Comparison of ENCODE assay signal across 10 cellular contexts in the genomic region with DNA sequence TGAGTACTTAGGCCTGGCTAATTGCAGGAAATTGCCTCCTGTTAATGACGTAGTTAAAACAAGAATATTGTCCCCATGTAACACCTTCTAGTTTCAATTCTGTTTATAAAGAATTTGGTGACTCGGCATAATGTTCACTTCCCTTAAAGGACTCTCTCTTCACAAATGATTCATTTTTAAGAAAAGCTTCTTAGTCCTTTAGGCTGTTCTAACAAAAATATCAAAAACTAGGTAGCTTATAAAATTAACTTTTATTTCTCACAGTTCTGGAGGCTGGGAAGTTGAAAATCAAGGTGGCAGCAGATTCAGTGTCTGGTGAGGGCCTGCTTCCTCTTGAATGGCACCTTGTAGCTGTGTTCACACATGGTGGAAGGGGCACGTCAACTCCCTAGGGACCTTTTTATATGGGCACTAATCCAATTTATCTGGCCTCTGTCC. TPM values are rescaled to one million over a fixed set of nuclear protein-coding genes. Genes with fewer than 3 reads are reported as not detected.
DNase-seq lines count a peak whose midpoint lies in the region; ATAC-seq lines count a peak whose summit lies in the region.
"Had no signal": no experiment of that assay in that cellular context is flagged by ENCODE, and none has a peak within 500 bp of the region (broad histone marks: within the 10 kb centered on the region; RNA-seq: fewer than 3 reads in every experiment).

No MANE protein-coding gene starts in this region.

- peak overlapping the region; percentile 9 for H3K27ac Mint-ChIP-seq in activated T-cell treated with anti-CD3 and anti-CD28 coated beads, Interleukin-2, amount 50 U/mL, for 24 hours
- H3K27ac Mint-ChIP-seq in stimulated activated naive B cell treated with anti-CD40 and anti-IgM and Interleukin-4, amounts not matched to agents 10 μg/mL and 1 μg/mL and 100 μg/mL, for 72 hours = no peak overlapping the region

- H3K18ac ChIP-seq in mesendoderm (ENCODE audit: low read length) = no peak overlapping the region

- no peak overlapping the region for H2AK5ac ChIP-seq in mesendoderm (ENCODE audit: low read length)

- no peak overlapping the region for H4K8ac ChIP-seq in mesendoderm (ENCODE audit: low read depth, low read length)

- peaks cover 20% of the 10 kb centered on the region for H3K4me1 Mint-ChIP-seq in activated T-cell treated with anti-CD3 and anti-CD28 coated beads, Interleukin-2, amount 50 U/mL, for 24 hours (ENCODE audit: low read depth)
- peaks cover 0 to 1% of the 10 kb centered on the region in 2 donors for H3K4me1 Mint-ChIP-seq in stimulated activated naive B cell treated with anti-CD40 and anti-IgM and Interleukin-4, amounts not matched to agents 10 μg/mL and 1 μg/mL and 100 μg/mL, for 72 hours

- no peak overlapping the region for H3K4me2 ChIP-seq in mesendoderm (ENCODE audit: low read length)

- no peak for DNase-seq in activated T-cell treated with anti-CD3 and anti-CD28 coated beads, Interleukin-2, amount 50 U/mL, for 24 hours
- no peak for DNase-seq in activated T-cell treated with anti-CD3 and anti-CD28 coated beads, Interleukin-2, amount 50 U/mL, for 1 hour
- DNase-seq in stimulated activated naive B cell treated with anti-CD40 and anti-IgM and Interleukin-4, amounts not matched to agents 10 μg/mL and 1 μg/mL and 100 μg/mL, for 72 hours = no peak
- no peak for DNase-seq in stimulated activated CD4-positive, alpha-beta T cell treated with anti-CD3 and anti-CD28 coated beads, Interleukin-2, amount 100 ng/mL, for 48 hours
- DNase-seq in activated CD8-positive, alpha-beta memory T cell treated with anti-CD3 and anti-CD28 coated beads, Interleukin-2, amount 50 U/mL, for 4 hours = no peak
- no peak for DNase-seq in mesendoderm

- H3K4ac ChIP-seq in mesendoderm (ENCODE audit: low read depth, low read length) = no peak overlapping the region

- H3K27ac ChIP-seq in mesendoderm (ENCODE audit: low read depth, low read length) = no peak overlapping the region
- H3K27ac ChIP-seq: coronary artery had no signal

- no peaks in the 10 kb centered on the region for H3K36me3 ChIP-seq in mesendoderm (ENCODE audit: control insufficient read depth, insufficient read depth, low read length)

- no peak overlapping the region for H2BK15ac ChIP-seq in mesendoderm (replicated peaks; ENCODE audit: low read depth)

- no peak overlapping the region for H4K5ac ChIP-seq in mesendoderm (ENCODE audit: low read length)

- WGBS in mesendoderm (ENCODE audit: extremely low coverage, insufficient coverage, low lambda C conversion rate) = no CpG with 5 or more reads among the region's 3 CpGs

- H3K79me2 ChIP-seq in mesendoderm (ENCODE audit: control insufficient read depth, insufficient read depth, low read length) = no peaks in the 10 kb centered on the region

- H3K9me3 Mint-ChIP-seq in activated T-cell treated with anti-CD3 and anti-CD28 coated beads, Interleukin-2, amount 50 U/mL, for 24 hours = no peaks in the 10 kb centered on the region
- H3K9me3 Mint-ChIP-seq in stimulated activated naive B cell treated with anti-CD40 and anti-IgM and Interleukin-4, amounts not matched to agents 10 μg/mL and 1 μg/mL and 100 μg/mL, for 72 hours = no peaks in the 10 kb centered on the region

- no peak overlapping the region for H3K4me3 ChIP-seq in mesendoderm (ENCODE audit: low read length)
- H3K4me3 ChIP-seq: coronary artery had no signal

- H3K4me1 ChIP-seq in mesendoderm (ENCODE audit: control insufficient read depth, low read depth, low read length) = no peaks in the 10 kb centered on the region

- H2BK120ac ChIP-seq in mesendoderm (ENCODE audit: low read depth, low read length) = no peak overlapping the region

- H3K27me3 Mint-ChIP-seq in activated T-cell treated with anti-CD3 and anti-CD28 coated beads, Interleukin-2, amount 50 U/mL, for 24 hours = peaks cover 21% of the 10 kb centered on the region
- peaks cover under 1 to 4% of the 10 kb centered on the region in 2 donors for H3K27me3 Mint-ChIP-seq in stimulated activated naive B cell treated with anti-CD40 and anti-IgM and Interleukin-4, amounts not matched to agents 10 μg/mL and 1 μg/mL and 100 μg/mL, for 72 hours

- no peaks in the 10 kb centered on the region for H3K27me3 ChIP-seq in mesendoderm (ENCODE audit: insufficient read depth, low read length, poor library complexity)

- no peak overlapping the region for H2BK5ac ChIP-seq in mesendoderm (ENCODE audit: low read length)

- peak; percentile 70 for ATAC-seq in HG02759 (IDR thresholded peaks at IDR 0.05; ENCODE audit: unreplicated experiment)
- peak; percentile 82 for ATAC-seq in HG03575 (IDR thresholded peaks at IDR 0.05; ENCODE audit: extremely low read depth, insufficient number of reproducible peaks, low FRiP score, unreplicated experiment)
- peak; percentile 90 to 94 for ATAC-seq in stimulated activated naive B cell treated with anti-CD40 and anti-IgM and Interleukin-4, amounts not matched to agents 10 μg/mL and 1 μg/mL and 100 μg/mL, for 72 hours (replicated peaks)

- H3K23ac ChIP-seq in mesendoderm (ENCODE audit: low read length) = no peak overlapping the region

- no peak overlapping the region for H3K56ac ChIP-seq in mesendoderm (ENCODE audit: low read length)

- H3K9ac ChIP-seq in mesendoderm (ENCODE audit: low read length) = no peak overlapping the region

- no peaks in the 10 kb centered on the region for H3K79me1 ChIP-seq in mesendoderm (ENCODE audit: low read length)

- H3K36me3 Mint-ChIP-seq in activated T-cell treated with anti-CD3 and anti-CD28 coated beads, Interleukin-2, amount 50 U/mL, for 24 hours (ENCODE audit: low read depth) = no peaks in the 10 kb centered on the region
- no peaks in the 10 kb centered on the region for H3K36me3 Mint-ChIP-seq in stimulated activated naive B cell treated with anti-CD40 and anti-IgM and Interleukin-4, amounts not matched to agents 10 μg/mL and 1 μg/mL and 100 μg/mL, for 72 hours

- H3K4me3 Mint-ChIP-seq in activated T-cell treated with anti-CD3 and anti-CD28 coated beads, Interleukin-2, amount 50 U/mL, for 24 hours = no peak overlapping the region
- no peak overlapping the region for H3K4me3 Mint-ChIP-seq in stimulated activated naive B cell treated with anti-CD40 and anti-IgM and Interleukin-4, amounts not matched to agents 10 μg/mL and 1 μg/mL and 100 μg/mL, for 72 hours

RNA-seq across cellular contexts. Expression of a gene that starts 23.8 kb away (rescaled TPM):
- polyA plus RNA-seq in mesendoderm (2013, experiment 1 of 2) = 0.59 TPM
- 0.97 TPM for polyA plus RNA-seq in mesendoderm (2013, experiment 2 of 2)
- polyA plus RNA-seq: AG04450 had no signal
